Comparison of ENCODE assay signal across 9 cellular contexts in the genomic region with DNA sequence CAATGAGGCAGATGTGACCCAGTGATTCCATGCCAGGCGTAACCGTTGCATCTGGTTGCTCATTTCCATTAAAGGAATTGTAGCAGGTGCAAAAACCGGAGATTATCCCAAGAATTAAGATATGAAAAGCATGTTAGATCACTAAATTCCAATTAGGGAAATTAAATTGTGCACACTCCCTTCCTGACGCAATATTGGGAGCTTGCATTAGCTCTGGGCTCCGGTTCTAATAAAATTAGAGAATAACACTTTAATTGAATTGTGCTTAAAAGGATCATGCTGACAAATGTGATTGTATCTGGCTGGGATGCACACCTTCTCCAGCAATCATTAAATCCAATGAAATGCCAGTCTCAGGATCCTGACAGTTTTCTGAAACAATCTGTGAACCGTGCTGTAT. TPM values are rescaled to one million over a fixed set of nuclear protein-coding genes. Genes with fewer than 3 reads are reported as not detected.
"Had no signal": no experiment of that assay in that cellular context is flagged by ENCODE, and none has a peak within 500 bp of the region (broad histone marks: within the 10 kb centered on the region; RNA-seq: fewer than 3 reads in every experiment).

No MANE protein-coding gene starts in this region.

- DNase-seq: GM23248, GOT3, H7, HFFc6 had no signal

- H3K9me3 ChIP-seq: HAP-1 had no signal

- H3K36me3 ChIP-seq: HAP-1 had no signal

- ATAC-seq: HCT116, HepG2 had no signal

- H2AFZ ChIP-seq: GM23248 had no signal

- H3K9ac ChIP-seq: GM23248 had no signal

- H3K4me3 ChIP-seq: GM23248, HAP-1 had no signal

- H3K4me1 ChIP-seq: HAP-1 had no signal

- H3K27ac ChIP-seq: GM23248, HL-60 had no signal

RNA-seq across cellular contexts. Expression of gene IRX5, which starts 38.1 kb away (rescaled TPM):
- polyA plus RNA-seq: HepG2, IgD-negative memory B cell had no signal
